Comparison of ENCODE assay signal across 8 cellular contexts in genomic region chr12:45727994-45728624, GRCh38. TPM values are rescaled to one million over a fixed set of nuclear protein-coding genes. Genes with fewer than 3 reads are reported as not detected.
DNase-seq lines count a peak whose midpoint lies in the region; ATAC-seq, FAIRE-seq and TF ChIP-seq lines count a peak whose summit lies in the region.

No MANE protein-coding gene starts in this region.

- peak overlapping the region; percentile 100 for H3K27ac Mint-ChIP-seq in stimulated activated naive CD8-positive, alpha-beta T cell treated with anti-CD3 and anti-CD28 coated beads, Interleukin-15, Interleukin-2, amounts not matched to agents 100 ng/mL and 50 ng/mL, for 24 hours

- DNase-seq in stimulated activated naive CD8-positive, alpha-beta T cell treated with anti-CD3 and anti-CD28 coated beads, Interleukin-15, Interleukin-2, amounts not matched to agents 100 U/mL and 50 U/mL, for 24 hours = no peak
- DNase-seq in WERI-Rb-1 (no peak), frontal cortex (ENCODE audit: low spot score in 2 of 2) (peak; percentile 7 to 43), gastrocnemius medialis (no peak), HEK293T (ENCODE audit: extremely low spot score) (no peak)

- peaks cover 8% of the 10 kb centered on the region for H3K36me3 ChIP-seq in WERI-Rb-1
- no peaks in the 10 kb centered on the region for H3K36me3 ChIP-seq in gastrocnemius medialis

- peaks cover 46 to 47% of the 10 kb centered on the region in 2 donors for H3K4me1 ChIP-seq in gastrocnemius medialis

- TF ChIP-seq CTCF in WERI-Rb-1 (IDR thresholded peaks at IDR 0.05; ENCODE audit: low read depth, low read length) (no peak), gastrocnemius medialis (IDR thresholded peaks at IDR 0.05 in 4 of 5, conservative IDR thresholded peaks at IDR 0.05 in 1 of 5) (no peak)

- POLR2A ChIA-PET in HEK293T (lab: Yijun Ruan, JAX) = interaction anchor here (0.6 to 2.9 kb wide), 14 partner anchors 8 to 513 kb away, joined by 3 to 12 read pairs (median 3); partner anchors contain the start of genes ANO6 and SCAF11

- H3K27ac ChIP-seq in WERI-Rb-1 = peak overlapping the region; percentile 99
- H3K27ac ChIP-seq in gastrocnemius medialis = peak overlapping the region; percentile 98 to 100 (median 98)

- peaks cover 41% of the 10 kb centered on the region for H3K4me1 Mint-ChIP-seq in stimulated activated naive CD8-positive, alpha-beta T cell treated with anti-CD3 and anti-CD28 coated beads, Interleukin-15, Interleukin-2, amounts not matched to agents 100 ng/mL and 50 ng/mL, for 24 hours (ENCODE audit: low read depth)

- H3K27me3 Mint-ChIP-seq in stimulated activated naive CD8-positive, alpha-beta T cell treated with anti-CD3 and anti-CD28 coated beads, Interleukin-15, Interleukin-2, amounts not matched to agents 100 ng/mL and 50 ng/mL, for 24 hours = no peaks in the 10 kb centered on the region

- intact Hi-C loops in gastrocnemius medialis (cut with DNase I; ENCODE audit: low total_unique reads) = loop anchor here (1.0 to 5.0 kb wide), 8 partner anchors 56 to 654 kb away; partner anchors contain the start of genes ANO6, SCAF11 and SLC38A1

- ATAC-seq in stimulated activated naive CD8-positive, alpha-beta T cell treated with anti-CD3 and anti-CD28 coated beads, Interleukin-15, Interleukin-2, amounts not matched to agents 100 U/mL and 50 U/mL, for 24 hours = no peak
- ATAC-seq in gastrocnemius medialis = no peak
- no peak for ATAC-seq in GM21529 (IDR thresholded peaks at IDR 0.05; ENCODE audit: unreplicated experiment)
- ATAC-seq in GM19395 (IDR thresholded peaks at IDR 0.05; ENCODE audit: unreplicated experiment) = no peak

- H3K4me3 ChIP-seq in WERI-Rb-1 (ENCODE audit: low read depth, low read length) (peak overlapping the region; percentile 78), gastrocnemius medialis (peak overlapping the region; percentile 81 to 91 (median 84))

- TF ChIP-seq POLR2A in gastrocnemius medialis (IDR thresholded peaks at IDR 0.05) = no peak

- no peaks in the 10 kb centered on the region for H3K9me3 Mint-ChIP-seq in stimulated activated naive CD8-positive, alpha-beta T cell treated with anti-CD3 and anti-CD28 coated beads, Interleukin-15, Interleukin-2, amounts not matched to agents 100 ng/mL and 50 ng/mL, for 24 hours

- peaks cover 15% of the 10 kb centered on the region for H3K36me3 Mint-ChIP-seq in stimulated activated naive CD8-positive, alpha-beta T cell treated with anti-CD3 and anti-CD28 coated beads, Interleukin-15, Interleukin-2, amounts not matched to agents 100 ng/mL and 50 ng/mL, for 24 hours (ENCODE audit: low read depth)

- H3K27me3 ChIP-seq in WERI-Rb-1 (ENCODE audit: insufficient read depth, low read depth, severe bottlenecking) (no peaks in the 10 kb centered on the region), gastrocnemius medialis (no peaks in the 10 kb centered on the region)

- CTCF ChIA-PET in HEK293T (lab: Yijun Ruan, JAX) = interaction anchor here (0.6 to 1.6 kb wide), 5 partner anchors 14 to 1297 kb away, joined by 3 to 6 read pairs (median 4); no protein-coding TSS in a partner anchor

- H3K9me3 ChIP-seq in WERI-Rb-1 (ENCODE audit: severe bottlenecking) = no peaks in the 10 kb centered on the region
- no peaks in the 10 kb centered on the region for H3K9me3 ChIP-seq in gastrocnemius medialis

- FAIRE-seq in frontal cortex (lab: Jason Lieb, UNC) = no peak

- H3K4me3 Mint-ChIP-seq in stimulated activated naive CD8-positive, alpha-beta T cell treated with anti-CD3 and anti-CD28 coated beads, Interleukin-15, Interleukin-2, amounts not matched to agents 100 ng/mL and 50 ng/mL, for 24 hours = peak overlapping the region; percentile 100

- in situ Hi-C loops in gastrocnemius medialis (cut with MboI; ENCODE audit: low sequenced_read_pairs in 4 of 4) = loop anchor here in 1 of 4 donors (25.0 kb wide), 1 partner anchor 516 kb away; the partner anchor contains the start of gene ANO6

TF ChIP-seq in HEK293T, 16 proteins besides CTCF, POLR2A, EP300 and RAD21:
- TF ChIP-seq FOXK2 (IDR thresholded peaks at IDR 0.05) (no peak), ZNF384 (IDR thresholded peaks at IDR 0.05) (no peak), BHLHE40 (IDR thresholded peaks at IDR 0.05; ENCODE audit: borderline replicate concordance) (no peak), ELF4 (IDR thresholded peaks at IDR 0.05) (no peak), HDGF (IDR thresholded peaks at IDR 0.05; ENCODE audit: borderline replicate concordance) (no peak), TARDBP (IDR thresholded peaks at IDR 0.05) (no peak)
TF ChIP-seq in HEK293T: peak in this region for 0.

RNA-seq across cellular contexts. Expression of gene ARID2, which starts 1.4 kb away (rescaled TPM):
- total RNA-seq in frontal cortex = 35.9 TPM
- total RNA-seq in gastrocnemius medialis = 10 to 100 TPM; 10.5 to 25.0 (median 11.7) TPM

Comparison
In these comparisons a context has a peak if more than half of its experiments do, and no peak if none do; other contexts are left out.
1. DNase-seq: peak in frontal cortex (2 of 2); none in stimulated activated naive CD8-positive, alpha-beta T cell treated with anti-CD3 and anti-CD28 coated beads, Interleukin-15, Interleukin-2, amounts not matched to agents 100 U/mL and 50 U/mL, for 24 hours (single experiment), WERI-Rb-1 (single experiment), gastrocnemius medialis (0 of 2) and HEK293T (single experiment).